ENCODE assay signal across 9 cellular contexts in genomic region chr7:47979832-47980181, GRCh38. TPM values are rescaled to one million over a fixed set of nuclear protein-coding genes. Genes with fewer than 3 reads are reported as not detected.
DNase-seq lines count a peak whose midpoint lies in the region; ATAC-seq and TF ChIP-seq lines count a peak whose summit lies in the region.
"Had no signal": no experiment of that assay in that cellular context is flagged by ENCODE, and none has a peak within 500 bp of the region (broad histone marks: within the 10 kb centered on the region; RNA-seq: fewer than 3 reads in every experiment).

No MANE protein-coding gene starts in this region.

- H3K27me3 ChIP-seq in lower lobe of right lung (ENCODE audit: low read depth) (no peaks in the 10 kb centered on the region), tibial artery (no peaks in the 10 kb centered on the region)

- peak overlapping the region; percentile 90 for H3K4me3 Mint-ChIP-seq in activated naive CD4-positive, alpha-beta T cell treated with anti-CD3 and anti-CD28 coated beads for 36 hours

- peaks cover 23% of the 10 kb centered on the region for H3K36me3 Mint-ChIP-seq in activated naive CD4-positive, alpha-beta T cell treated with anti-CD3 and anti-CD28 coated beads for 36 hours (ENCODE audit: low read depth)

- TF ChIP-seq CTCF in astrocyte of the spinal cord (IDR thresholded peaks at IDR 0.05; ENCODE audit: low read depth, low read length) = no peak
- TF ChIP-seq CTCF in lower lobe of right lung (IDR thresholded peaks at IDR 0.05) = no peak
- TF ChIP-seq CTCF in tibial artery (IDR thresholded peaks at IDR 0.05) = no peak

- H3K27ac ChIP-seq in lower lobe of right lung = peak overlapping the region; percentile 84
- peak overlapping the region; percentile 90 to 94 for H3K27ac ChIP-seq in tibial artery

- DNase-seq in activated naive CD4-positive, alpha-beta T cell treated with anti-CD3 and anti-CD28 coated beads for 36 hours = no peak
- no peak for DNase-seq in activated naive CD4-positive, alpha-beta T cell treated with anti-CD3 and anti-CD28 coated beads, Interleukin-2, amount 50 U/mL, for 16 hours
- DNase-seq in astrocyte of the spinal cord (ENCODE audit: low read depth, low spot score) = no peak
- DNase-seq in lower lobe of right lung = no peak
- DNase-seq in tibial artery = no peak
- DNase-seq in activated CD4-positive, alpha-beta T cell treated with anti-CD3 and anti-CD28 coated beads for 48 hours = no peak

- in situ Hi-C loops in astrocyte of the spinal cord (cut with HindIII; ENCODE audit: low sequenced_read_pairs) = no loop called here

- H3K36me3 ChIP-seq in lower lobe of right lung = peaks cover 38% of the 10 kb centered on the region
- peaks cover 31 to 34% (median 33%) of the 10 kb centered on the region in 3 donors for H3K36me3 ChIP-seq in tibial artery

- no peaks in the 10 kb centered on the region for H3K27me3 Mint-ChIP-seq in activated naive CD4-positive, alpha-beta T cell treated with anti-CD3 and anti-CD28 coated beads for 36 hours (ENCODE audit: low read depth)

- H3K9me3 ChIP-seq in lower lobe of right lung (no peaks in the 10 kb centered on the region), tibial artery (no peaks in the 10 kb centered on the region)

- peak overlapping the region; percentile 94 for H3K27ac Mint-ChIP-seq in activated naive CD4-positive, alpha-beta T cell treated with anti-CD3 and anti-CD28 coated beads for 36 hours

- H3K4me1 ChIP-seq in lower lobe of right lung (peaks cover 18% of the 10 kb centered on the region), tibial artery (peaks cover 6 to 18% (median 11%) of the 10 kb centered on the region in 4 donors)

- intact Hi-C loops in activated naive CD4-positive, alpha-beta T cell treated with anti-CD3 and anti-CD28 coated beads for 36 hours (cut with micrococcal nuclease) = loop anchor here (1.0 kb wide), 3 partner anchors 11 to 117 kb away; partner anchors contain the start of gene UPP1
- intact Hi-C loops in lower lobe of right lung (cut with DNase I) = no loop called here
- intact Hi-C loops in tibial artery (cut with DNase I; ENCODE audit: low total_unique reads) = no loop called here

- H3K4me3 ChIP-seq in astrocyte of the spinal cord (ENCODE audit: low read depth, low read length) = peak overlapping the region; percentile 64
- H3K4me3 ChIP-seq in lower lobe of right lung = peak overlapping the region; percentile 75
- peak overlapping the region; percentile 81 to 87 for H3K4me3 ChIP-seq in tibial artery

- ATAC-seq in lower lobe of right lung (no peak), GM18873 (IDR thresholded peaks at IDR 0.05; ENCODE audit: low FRiP score, unreplicated experiment) (no peak), HG02970 (IDR thresholded peaks at IDR 0.05; ENCODE audit: low FRiP score, unreplicated experiment) (no peak)

- H3K9me3 Mint-ChIP-seq in activated naive CD4-positive, alpha-beta T cell treated with anti-CD3 and anti-CD28 coated beads for 36 hours = no peaks in the 10 kb centered on the region

- H3K4me1 Mint-ChIP-seq in activated naive CD4-positive, alpha-beta T cell treated with anti-CD3 and anti-CD28 coated beads for 36 hours (ENCODE audit: low read depth) = peaks cover 23% of the 10 kb centered on the region

- CTCF ChIA-PET in activated naive CD4-positive, alpha-beta T cell treated with anti-CD3 and anti-CD28 coated beads for 36 hours (lab: Charles Lee) = interaction anchor here (0.8 to 1.1 kb wide), 3 partner anchors 12 to 659 kb away, joined by 3 read pairs; no protein-coding TSS in a partner anchor

RNA-seq across cellular contexts. Expression of gene HUS1, which starts 0.4 kb away (rescaled TPM):
- 10 to 100 TPM; 55.0 to 61.2 TPM for total RNA-seq in activated naive CD4-positive, alpha-beta T cell treated with anti-CD3 and anti-CD28 coated beads for 36 hours
- total RNA-seq in lower lobe of right lung = 39.2 TPM

RNA-seq across cellular contexts. Expression of gene PKD1L1, which starts 31.5 kb away (rescaled TPM):
- under 1 TPM; 0.02 to 0.05 TPM for total RNA-seq in activated naive CD4-positive, alpha-beta T cell treated with anti-CD3 and anti-CD28 coated beads for 36 hours
- total RNA-seq in lower lobe of right lung = 0.59 TPM

RNA-seq across cellular contexts. Expression of gene SUN3, which starts 49.1 kb away (rescaled TPM):
- not detected for total RNA-seq in activated naive CD4-positive, alpha-beta T cell treated with anti-CD3 and anti-CD28 coated beads for 36 hours
- not detected for total RNA-seq in lower lobe of right lung
- total RNA-seq: Daoy had no signal

RNA-seq across cellular contexts. Expression of gene C7orf57, which starts 55.5 kb away (rescaled TPM):
- under 1 TPM; 0.29 to 0.44 TPM for total RNA-seq in activated naive CD4-positive, alpha-beta T cell treated with anti-CD3 and anti-CD28 coated beads for 36 hours
- 1.6 TPM for total RNA-seq in lower lobe of right lung
